In genomic region chr3:172181936-172182708, GRCh38 we compare ENCODE assay signal across 9 cellular contexts.
DNase-seq lines count a peak whose midpoint lies in the region; ATAC-seq and TF ChIP-seq lines count a peak whose summit lies in the region.
"Had no signal": no experiment of that assay in that cellular context is flagged by ENCODE, and none has a peak within 500 bp of the region (broad histone marks: within the 10 kb centered on the region; RNA-seq: fewer than 3 reads in every experiment).

No MANE protein-coding gene starts in this region.

- TF ChIP-seq POLR2A in vagina (IDR thresholded peaks at IDR 0.05), result no peak

- H3K4me3 ChIP-seq in cardiac muscle cell, result no peak overlapping the region
- H3K4me3 ChIP-seq in vagina, result no peak overlapping the region

- peaks cover 30% of the 10 kb centered on the region for H3K4me1 ChIP-seq in cardiac muscle cell (ENCODE audit: low read depth)
- H3K4me1 ChIP-seq in vagina, result peaks cover 38% of the 10 kb centered on the region

- ATAC-seq in HG03439 (IDR thresholded peaks at IDR 0.05; ENCODE audit: unreplicated experiment), result no peak

- H3K27ac ChIP-seq in cardiac muscle cell (peak overlapping the region; percentile 47), vagina (peak overlapping the region; percentile 36)

- H3K27me3 ChIP-seq in cardiac muscle cell (no peaks in the 10 kb centered on the region), vagina (no peaks in the 10 kb centered on the region)

- intact Hi-C loops in cardiac septum (cut with DNase I), result no loop called here
- intact Hi-C loops in vagina (cut with DNase I), result no loop called here

- TF ChIP-seq CTCF in cardiac muscle cell (IDR thresholded peaks at IDR 0.05; ENCODE audit: low read depth, low read length), result no peak
- no peak for TF ChIP-seq CTCF in vagina (IDR thresholded peaks at IDR 0.05)

- DNase-seq in cardiac muscle cell (ENCODE audit: low read depth in 1 of 2, low spot score in 1 of 2) (peak; percentile 17 to 50), cardiac septum (ENCODE audit: low spot score) (no peak), SW480 (ENCODE audit: low spot score) (peak; percentile 16), iPS-NIHi7 (ENCODE audit: extremely low spot score) (peak; percentile 28), vagina (ENCODE audit: extremely low spot score in 2 of 2) (no peak), foreskin melanocyte (no peak)
- no peak for DNase-seq in activated effector memory CD4-positive, alpha-beta T cell treated with anti-CD3 and anti-CD28 coated beads, Interleukin-2, amount 50 U/mL, for 16 hours
- DNase-seq: T-helper 1 cell had no signal

- H3K9me3 ChIP-seq in cardiac muscle cell (ENCODE audit: low read depth), result no peaks in the 10 kb centered on the region
- no peaks in the 10 kb centered on the region for H3K9me3 ChIP-seq in vagina

- H3K36me3 ChIP-seq in cardiac muscle cell, result no peaks in the 10 kb centered on the region
- H3K36me3 ChIP-seq in vagina, result no peaks in the 10 kb centered on the region

Comparison
In these comparisons a context has a peak if more than half of its experiments do, and no peak if none do; other contexts are left out.
1. DNase-seq: peak in cardiac muscle cell (2 of 2), SW480 (single experiment) and iPS-NIHi7 (single experiment); none in cardiac septum (single experiment), vagina (0 of 2), activated effector memory CD4-positive, alpha-beta T cell treated with anti-CD3 and anti-CD28 coated beads, Interleukin-2, amount 50 U/mL, for 16 hours (single experiment) and foreskin melanocyte (single experiment).